10 cellular contexts compared by ENCODE assay signal in genomic region chr12:47867496-47867941, GRCh38. TPM values are rescaled to one million over a fixed set of nuclear protein-coding genes. Genes with fewer than 3 reads are reported as not detected.
DNase-seq lines count a peak whose midpoint lies in the region; ATAC-seq, FAIRE-seq and TF ChIP-seq lines count a peak whose summit lies in the region.
"Had no signal": no experiment of that assay in that cellular context is flagged by ENCODE, and none has a peak within 500 bp of the region (broad histone marks: within the 10 kb centered on the region; RNA-seq: fewer than 3 reads in every experiment).

No MANE protein-coding gene starts in this region.

- ATAC-seq in activated T-helper 17 cell treated with anti-CD3 and anti-CD28 coated beads, Interleukin-2, amount 50 U/mL, for 72 hours (replicated peaks): peak; percentile 84

- peaks cover 51% of the 10 kb centered on the region for H3K4me1 Mint-ChIP-seq in activated T-helper 17 cell treated with anti-CD3 and anti-CD28 coated beads, Interleukin-2, amount 50 U/mL, for 72 hours

- no peaks in the 10 kb centered on the region for H3K27me3 ChIP-seq in kidney epithelial cell (ENCODE audit: control insufficient read depth, insufficient read depth, low read length)

- H3K4me3 Mint-ChIP-seq in activated T-helper 17 cell treated with anti-CD3 and anti-CD28 coated beads, Interleukin-2, amount 50 U/mL, for 72 hours: peak overlapping the region; percentile 84

- no peaks in the 10 kb centered on the region for H3K27me3 Mint-ChIP-seq in activated T-helper 17 cell treated with anti-CD3 and anti-CD28 coated beads, Interleukin-2, amount 50 U/mL, for 72 hours

- no peak overlapping the region for H3K4me3 ChIP-seq in kidney epithelial cell (ENCODE audit: low read depth, low read length)
- H3K4me3 ChIP-seq: prostate gland had no signal

- peak overlapping the region; percentile 95 for H3K27ac Mint-ChIP-seq in activated T-helper 17 cell treated with anti-CD3 and anti-CD28 coated beads, Interleukin-2, amount 50 U/mL, for 72 hours

- H3K9me3 Mint-ChIP-seq in activated T-helper 17 cell treated with anti-CD3 and anti-CD28 coated beads, Interleukin-2, amount 50 U/mL, for 72 hours: no peaks in the 10 kb centered on the region

- TF ChIP-seq CTCF in kidney epithelial cell (IDR thresholded peaks at IDR 0.05; ENCODE audit: insufficient read depth, low read length, poor library complexity, severe bottlenecking): no peak
- no peak for TF ChIP-seq CTCF in D721Med (IDR thresholded peaks at IDR 0.05; ENCODE audit: insufficient read depth, missing control alignments)

- DNase-seq in AG08396 (ENCODE audit: low spot score) (peak; percentile 80), HPDE6-E6E7 (ENCODE audit: extremely low spot score) (peak; percentile 62), kidney epithelial cell (ENCODE audit: low read depth) (peak; percentile 14), D721Med (ENCODE audit: insufficient read length, low spot score) (no peak), 8988T (no peak), superior temporal gyrus (ENCODE audit: extremely low spot score) (no peak), ureter (ENCODE audit: low spot score) (no peak)
- DNase-seq: NCI-H1436 treated with DMSO at 0.1 percent for 48 hours had no signal

- peaks cover 100% of the 10 kb centered on the region for H3K36me3 Mint-ChIP-seq in activated T-helper 17 cell treated with anti-CD3 and anti-CD28 coated beads, Interleukin-2, amount 50 U/mL, for 72 hours (ENCODE audit: low read depth)

- H3K36me3 ChIP-seq in kidney epithelial cell (ENCODE audit: control insufficient read depth, insufficient read depth, low read length): peaks cover 1% of the 10 kb centered on the region
- H3K36me3 ChIP-seq: prostate gland had no signal

- no peak for FAIRE-seq in D721Med (lab: Jason Lieb, UNC)

RNA-seq across cellular contexts. Expression of gene VDR, which starts 37.3 kb away (rescaled TPM):
- total RNA-seq in activated T-helper 17 cell treated with anti-CD3 and anti-CD28 coated beads, Interleukin-2, amount 50 U/mL, for 72 hours: 100 to 1,000 TPM in 1 of 2 donors, 10 to 100 TPM in 1; 70.9 to 182 TPM
- total RNA-seq in kidney epithelial cell (21.9 and 25.6 TPM in 2 replicates), ureter (12.6 TPM)

RNA-seq across cellular contexts. Expression of gene HDAC7, which starts 47.8 kb away (rescaled TPM):
- 100 to 1,000 TPM; 163 to 471 TPM for total RNA-seq in activated T-helper 17 cell treated with anti-CD3 and anti-CD28 coated beads, Interleukin-2, amount 50 U/mL, for 72 hours
- 52.1 and 62.2 TPM in 2 replicates for total RNA-seq in kidney epithelial cell
- total RNA-seq in ureter: 144 TPM

Comparison
In these comparisons a context has a peak if more than half of its experiments do, and no peak if none do; other contexts are left out.
1. DNase-seq: peak in AG08396 (single experiment), HPDE6-E6E7 (single experiment) and kidney epithelial cell (single experiment); none in D721Med (single experiment), 8988T (single experiment), superior temporal gyrus (single experiment) and ureter (single experiment).